In genomic region chr12:80627773-80628172, GRCh38 we compare ENCODE assay signal across 13 cellular contexts.
DNase-seq lines count a peak whose midpoint lies in the region; ATAC-seq, FAIRE-seq and TF ChIP-seq lines count a peak whose summit lies in the region.
"Had no signal": no experiment of that assay in that cellular context is flagged by ENCODE, and none has a peak within 500 bp of the region (broad histone marks: within the 10 kb centered on the region; RNA-seq: fewer than 3 reads in every experiment).

No MANE protein-coding gene starts in this region.

- no peak overlapping the region for H2AFZ ChIP-seq in endothelial cell of umbilical vein (ENCODE audit: low read depth, low read length)

- H3K27ac ChIP-seq in endothelial cell of umbilical vein (ENCODE audit: insufficient read depth, low read depth, low read length), result no peak overlapping the region
- H3K27ac ChIP-seq: BLaER1 had no signal

- peak; percentile 47 for FAIRE-seq in endothelial cell of umbilical vein (lab: Jason Lieb, UNC)

- H3K36me3 ChIP-seq in endothelial cell of umbilical vein (ENCODE audit: control insufficient read depth in 2 of 2, extremely low read depth in 1 of 2, insufficient read depth in 2 of 2, low read length in 2 of 2), result no peaks in the 10 kb centered on the region
- H3K36me3 ChIP-seq: ascending aorta, BLaER1 had no signal

- no TSS peak for BruUV-seq in endothelial cell of umbilical vein (replicated peaks; lab: Mats Ljungman, UMichigan)

- DNase-seq in AG08395 (ENCODE audit: low spot score) (peak; percentile 49), LNCaP clone FGC (ENCODE audit: low read depth) (peak; percentile 42), endothelial cell of umbilical vein (ENCODE audit: low read depth, low spot score) (peak; percentile 41), kidney tubule cell (ENCODE audit: low spot score) (peak; percentile 66), COR-L47 (lab: John Stamatoyannopoulos, UW) (no peak)
- DNase-seq in stimulated activated CD4-positive, alpha-beta T cell treated with anti-CD3 and anti-CD28 coated beads, Interleukin-4, amount 100 ng/mL, for 4 hours, result no peak
- DNase-seq: activated T-cell treated with anti-CD3 and anti-CD28 coated beads, Interleukin-2, amount 50 U/mL, for 4 hours; foreskin melanocyte; NCI-H2107 had no signal

- no peak overlapping the region for H3K9ac ChIP-seq in endothelial cell of umbilical vein (replicated peaks; ENCODE audit: extremely low read depth, insufficient read depth, low read length)
- H3K9ac ChIP-seq: BLaER1 had no signal

- H3K79me2 ChIP-seq in endothelial cell of umbilical vein (ENCODE audit: control insufficient read depth, insufficient read depth, low read length), result no peaks in the 10 kb centered on the region

- CTCF ChIA-PET in endothelial cell of umbilical vein (lab: Charles Lee), result no interaction called here

- no peak for TF ChIP-seq POLR2A in endothelial cell of umbilical vein (IDR thresholded peaks at IDR 0.05; ENCODE audit: low read depth, low read length)

- no peaks in the 10 kb centered on the region for H3K9me1 ChIP-seq in endothelial cell of umbilical vein (replicated peaks; ENCODE audit: control insufficient read depth, extremely low read depth, insufficient read depth, low read length)

- H3K27me3 ChIP-seq in endothelial cell of umbilical vein (ENCODE audit: control insufficient read depth in 2 of 2, insufficient read depth in 2 of 2, low read length in 2 of 2), result no peaks in the 10 kb centered on the region
- H3K27me3 ChIP-seq: ascending aorta, BLaER1 had no signal

- no peaks in the 10 kb centered on the region for H4K20me1 ChIP-seq in endothelial cell of umbilical vein (replicated peaks; ENCODE audit: control insufficient read depth, extremely low read depth, insufficient read depth, low read length)
- H4K20me1 ChIP-seq: BLaER1 had no signal

- H3K4me3 ChIP-seq in LNCaP clone FGC (ENCODE audit: low read depth, low read length) (no peak overlapping the region), endothelial cell of umbilical vein (replicated peaks in 1 of 3; ENCODE audit: insufficient read depth in 1 of 3, low read depth in 1 of 3, low read length in 3 of 3) (no peak overlapping the region)
- H3K4me3 ChIP-seq: ascending aorta, BLaER1 had no signal

- H3K9me3 ChIP-seq in endothelial cell of umbilical vein (replicated peaks; ENCODE audit: control insufficient read depth, insufficient read depth, low read length), result no peaks in the 10 kb centered on the region
- H3K9me3 ChIP-seq: ascending aorta, BLaER1 had no signal

- TF ChIP-seq CTCF in LNCaP clone FGC (IDR thresholded peaks at IDR 0.05; ENCODE audit: control insufficient read depth, extremely low read depth, insufficient read depth) (no peak), endothelial cell of umbilical vein (IDR thresholded peaks at IDR 0.05; ENCODE audit: extremely low read depth in 1 of 2, insufficient read depth in 1 of 2, low read depth in 1 of 2, low read length in 2 of 2) (no peak)

- intact Hi-C loops in endothelial cell of umbilical vein (cut with micrococcal nuclease), result loop anchor here (10.0 kb wide), 1 partner anchor 433 kb away; no protein-coding TSS in a partner anchor

- no peaks in the 10 kb centered on the region for H3K4me1 ChIP-seq in endothelial cell of umbilical vein (ENCODE audit: control insufficient read depth, extremely low read depth, insufficient read depth, low read length)
- H3K4me1 ChIP-seq: BLaER1 had no signal

- no peak overlapping the region for H3K4me2 ChIP-seq in endothelial cell of umbilical vein (ENCODE audit: insufficient read depth, low read length)
- H3K4me2 ChIP-seq: BLaER1 had no signal

- POLR2A ChIA-PET in endothelial cell of umbilical vein (lab: Charles Lee), result no interaction called here

- dilution Hi-C loops in endothelial cell of umbilical vein (cut with MboI; ENCODE audit: extremely low pct_ligation_motif_present, low sequenced_read_pairs), result no loop called here

- no peak for ATAC-seq in HG03159 (IDR thresholded peaks at IDR 0.05; ENCODE audit: unreplicated experiment)
- no peak for ATAC-seq in HG02588 (IDR thresholded peaks at IDR 0.05; ENCODE audit: unreplicated experiment)
- ATAC-seq: activated T-cell treated with anti-CD3 and anti-CD28 coated beads, Interleukin-2, amount 50 U/mL, for 4 hours had no signal

TF ChIP-seq in endothelial cell of umbilical vein, 7 proteins besides CTCF, POLR2A, EP300 and RAD21:
- TF ChIP-seq POLR2AphosphoS5 (IDR thresholded peaks at IDR 0.05; ENCODE audit: insufficient read depth, low read depth, low read length) (no peak), MAX (IDR thresholded peaks at IDR 0.05; ENCODE audit: insufficient read depth, insufficient read length) (no peak), MYC (IDR thresholded peaks at IDR 0.05; ENCODE audit: low read depth, low read length) (no peak), EZH2 (IDR thresholded peaks at IDR 0.05; ENCODE audit: borderline replicate concordance, low read depth, low read length, severe bottlenecking) (no peak), FOS (IDR thresholded peaks at IDR 0.05; ENCODE audit: borderline replicate concordance, insufficient read depth, low read length) (no peak), GATA2 (IDR thresholded peaks at IDR 0.05; ENCODE audit: insufficient read depth, insufficient read length, low read depth, low read length) (no peak), JUN (IDR thresholded peaks at IDR 0.05; ENCODE audit: borderline replicate concordance, insufficient read depth, insufficient read length, low read depth) (no peak)

Comparison
In these comparisons a context has a peak if more than half of its experiments do, and no peak if none do; other contexts are left out.
1. DNase-seq: peak in AG08395 (single experiment), LNCaP clone FGC (single experiment), endothelial cell of umbilical vein (single experiment) and kidney tubule cell (single experiment); none in stimulated activated CD4-positive, alpha-beta T cell treated with anti-CD3 and anti-CD28 coated beads, Interleukin-4, amount 100 ng/mL, for 4 hours (0 of 2) and COR-L47 (single experiment).